ENCODE assay signal across 14 cellular contexts in genomic region chr12:109841356-109841755, GRCh38. TPM values are rescaled to one million over a fixed set of nuclear protein-coding genes. Genes with fewer than 3 reads are reported as not detected.
DNase-seq lines count a peak whose midpoint lies in the region; ATAC-seq and TF ChIP-seq lines count a peak whose summit lies in the region.
"Had no signal": no experiment of that assay in that cellular context is flagged by ENCODE, and none has a peak within 500 bp of the region (broad histone marks: within the 10 kb centered on the region; RNA-seq: fewer than 3 reads in every experiment).

No MANE protein-coding gene starts in this region.

- BruUV-seq in HCT116 (replicated peaks; lab: Mats Ljungman, UMichigan), result no TSS peak

- no peak for TF ChIP-seq RAD21 in HCT116 (IDR thresholded peaks at IDR 0.05; ENCODE audit: low read depth)

- no peak for TF ChIP-seq POLR2A in HCT116 (IDR thresholded peaks at IDR 0.05; ENCODE audit: borderline replicate concordance, extremely low read depth, insufficient read depth, insufficient read length)

- H3F3A ChIP-seq in DOHH2 (ENCODE audit: control insufficient read depth, insufficient read depth), result 0 out of 2 replicates have a peak, but pooled peaks cover 1% of the 10 kb centered on the region

- H3K27me3 Mint-ChIP-seq in WTC11 (ENCODE audit: low read depth) (no peaks in the 10 kb centered on the region; the same call in 1 of the 2 replicates), progenitor cell of endocrine pancreas (no peaks in the 10 kb centered on the region)
- no peaks in the 10 kb centered on the region for H3K27me3 Mint-ChIP-seq in activated CD4-positive, alpha-beta memory T cell treated with anti-CD3 and anti-CD28 coated beads for 36 hours
- peaks cover 1% of the 10 kb centered on the region for H3K27me3 Mint-ChIP-seq in activated CD8-positive, alpha-beta T cell treated with anti-CD3 and anti-CD28 coated beads, Interleukin-2, amount 10 ng/mL, durations not matched to agents 7 days and 5 days (ENCODE audit: low read depth)

- RAD21 ChIA-PET in HCT116 (lab: Charles Lee; ENCODE audit: low non-redundant PET in 1 of 2, low total read pairs in 2 of 2, uncharacterized antibody in 2 of 2, unreplicated experiment in 2 of 2), result no interaction called here

- POLR2A ChIA-PET in HCT116 (lab: Charles Lee) (no interaction called here), WTC11 (lab: Charles Lee) (interaction anchor here (1.1 kb wide), 1 partner anchor 207 kb away, joined by 3 read pairs; the partner anchor contains the start of gene C12orf76)
- POLR2A ChIA-PET in activated CD4-positive, alpha-beta memory T cell treated with anti-CD3 and anti-CD28 coated beads for 36 hours (lab: Charles Lee), result no interaction called here
- POLR2A ChIA-PET in activated CD8-positive, alpha-beta T cell treated with anti-CD3 and anti-CD28 coated beads, Interleukin-2, amount 10 ng/mL, durations not matched to agents 7 days and 5 days (lab: Charles Lee), result no interaction called here

- H3K79me2 ChIP-seq in DOHH2 (ENCODE audit: control insufficient read depth, low read length), result no peaks in the 10 kb centered on the region
- no peaks in the 10 kb centered on the region for H3K79me2 ChIP-seq in HCT116 (ENCODE audit: insufficient read depth, low read length)

- H3K4me1 ChIP-seq in DOHH2 (ENCODE audit: control insufficient read depth, low read length), result peaks cover 9% of the 10 kb centered on the region
- peaks cover 14 to 50% of the 10 kb centered on the region in 2 experiments; a peak in 3 of 4 replicates for H3K4me1 ChIP-seq in HCT116 (ENCODE audit: control insufficient read depth in 1 of 2, insufficient read depth in 2 of 2, low read length in 2 of 2)

- TF ChIP-seq CTCF in DOHH2 (IDR thresholded peaks at IDR 0.05; ENCODE audit: low read depth, low read length, poor library complexity, severe bottlenecking) (peak; percentile 38), HCT116 (IDR thresholded peaks at IDR 0.05 in 2 of 3, conservative IDR thresholded peaks at IDR 0.05 in 1 of 3; ENCODE audit: borderline replicate concordance in 1 of 3, insufficient read depth in 1 of 3, low read depth in 2 of 3, low read length in 2 of 3) (peak in 2 of 3 experiments; percentile 21 to 34; a peak in 2 of 6 replicates), WTC11 (IDR thresholded peaks at IDR 0.05) (no peak), progenitor cell of endocrine pancreas (IDR thresholded peaks at IDR 0.05; ENCODE audit: unreplicated experiment) (peak; percentile 12)

- no peaks in the 10 kb centered on the region; the same call in 1 of the 2 replicates for H3K27me3 ChIP-seq in DOHH2 (ENCODE audit: control insufficient read depth, low read length)
- no peaks in the 10 kb centered on the region for H3K27me3 ChIP-seq in HCT116 (ENCODE audit: insufficient read depth, low read length)

- no peak overlapping the region for H3K27ac ChIP-seq in DOHH2 (ENCODE audit: low read depth, low read length)
- H3K27ac ChIP-seq in HCT116 (ENCODE audit: low read depth, low read length), result no peak overlapping the region
- H3K27ac ChIP-seq: SK-N-MC had no signal

- H3K9me2 ChIP-seq in DOHH2 (replicated peaks; ENCODE audit: control insufficient read depth, low read length), result no peaks in the 10 kb centered on the region
- H3K9me2 ChIP-seq in HCT116 (ENCODE audit: insufficient read depth), result no peaks in the 10 kb centered on the region

- H3K27ac Mint-ChIP-seq in WTC11 (no peak overlapping the region), progenitor cell of endocrine pancreas (no peak overlapping the region)
- no peak overlapping the region for H3K27ac Mint-ChIP-seq in activated CD4-positive, alpha-beta memory T cell treated with anti-CD3 and anti-CD28 coated beads for 36 hours
- no peak overlapping the region for H3K27ac Mint-ChIP-seq in activated CD8-positive, alpha-beta T cell treated with anti-CD3 and anti-CD28 coated beads, Interleukin-2, amount 10 ng/mL, durations not matched to agents 7 days and 5 days
- H3K27ac Mint-ChIP-seq: T-helper 17 cell had no signal

- CTCF ChIA-PET in HCT116 (lab: Charles Lee), result interaction anchor here (1.2 to 1.4 kb wide), 2 partner anchors 12 to 13 kb away, joined by 3 read pairs; no protein-coding TSS in a partner anchor
- CTCF ChIA-PET in WTC11 (lab: Charles Lee), result interaction anchor here (1.1 to 2.0 kb wide), 5 partner anchors 8 to 78 kb away, joined by 3 to 6 read pairs (median 4); partner anchors contain the start of gene TRPV4
- CTCF ChIA-PET in activated CD4-positive, alpha-beta memory T cell treated with anti-CD3 and anti-CD28 coated beads for 36 hours (lab: Charles Lee), result interaction anchor here (7.2 to 7.7 kb wide), 2 partner anchors 16 to 35 kb away, joined by 83 to 92 read pairs; no protein-coding TSS in a partner anchor
- CTCF ChIA-PET in activated CD8-positive, alpha-beta T cell treated with anti-CD3 and anti-CD28 coated beads, Interleukin-2, amount 10 ng/mL, durations not matched to agents 7 days and 5 days (lab: Charles Lee), result interaction anchor here (1.1 to 1.3 kb wide), 3 partner anchors 12 to 36 kb away, joined by 3 to 8 read pairs (median 3); no protein-coding TSS in a partner anchor

- H3K4me1 Mint-ChIP-seq in WTC11 (peaks cover 13% of the 10 kb centered on the region), progenitor cell of endocrine pancreas (ENCODE audit: low read depth) (peaks cover 3% of the 10 kb centered on the region)
- peaks cover 4% of the 10 kb centered on the region for H3K4me1 Mint-ChIP-seq in activated CD4-positive, alpha-beta memory T cell treated with anti-CD3 and anti-CD28 coated beads for 36 hours (ENCODE audit: low read depth)
- H3K4me1 Mint-ChIP-seq in activated CD8-positive, alpha-beta T cell treated with anti-CD3 and anti-CD28 coated beads, Interleukin-2, amount 10 ng/mL, durations not matched to agents 7 days and 5 days (ENCODE audit: low read depth), result peaks cover 10% of the 10 kb centered on the region

- no peaks in the 10 kb centered on the region for H3K9me3 ChIP-seq in DOHH2 (ENCODE audit: control insufficient read depth, insufficient read depth, low read length)
- H3K9me3 ChIP-seq in HCT116 (ENCODE audit: control insufficient read depth in 1 of 2, insufficient read depth in 1 of 2, low read depth in 1 of 2, low read length in 2 of 2), result no peaks in the 10 kb centered on the region

- no peak for DNase-seq in HCT116 (ENCODE audit: low read depth, low spot score)
- no peak for DNase-seq in WTC11 (ENCODE audit: low spot score)
- no peak for DNase-seq in progenitor cell of endocrine pancreas (ENCODE audit: low spot score, unreplicated experiment)
- no peak for DNase-seq in activated CD4-positive, alpha-beta memory T cell treated with anti-CD3 and anti-CD28 coated beads for 36 hours
- no peak for DNase-seq in activated CD8-positive, alpha-beta T cell treated with anti-CD3 and anti-CD28 coated beads, Interleukin-2, amount 10 ng/mL, durations not matched to agents 7 days and 5 days
- DNase-seq: CD4-positive, CD25-positive, alpha-beta regulatory T cell; H7; KG1; NCI-H1105; NCI-H2171; T-helper 17 cell had no signal

- no peak overlapping the region for H3K4me3 Mint-ChIP-seq in WTC11
- H3K4me3 Mint-ChIP-seq in progenitor cell of endocrine pancreas (ENCODE audit: low read depth), result no peak overlapping the region
- no peak overlapping the region for H3K4me3 Mint-ChIP-seq in activated CD4-positive, alpha-beta memory T cell treated with anti-CD3 and anti-CD28 coated beads for 36 hours
- H3K4me3 Mint-ChIP-seq in activated CD8-positive, alpha-beta T cell treated with anti-CD3 and anti-CD28 coated beads, Interleukin-2, amount 10 ng/mL, durations not matched to agents 7 days and 5 days, result no peak overlapping the region
- H3K4me3 Mint-ChIP-seq: CD4-positive, CD25-positive, alpha-beta regulatory T cell; T-helper 17 cell had no signal

- H2AFZ ChIP-seq in HCT116 (ENCODE audit: low read depth, low read length, poor library complexity, severe bottlenecking), result no peak overlapping the region

- H4K20me1 ChIP-seq in DOHH2 (ENCODE audit: control insufficient read depth, insufficient read depth, low read depth, low read length) (no peaks in the 10 kb centered on the region), HCT116 (ENCODE audit: insufficient read depth) (no peaks in the 10 kb centered on the region)

- H3K36me3 Mint-ChIP-seq in WTC11 (no peaks in the 10 kb centered on the region), progenitor cell of endocrine pancreas (ENCODE audit: insufficient read depth) (no peaks in the 10 kb centered on the region)
- H3K36me3 Mint-ChIP-seq in activated CD4-positive, alpha-beta memory T cell treated with anti-CD3 and anti-CD28 coated beads for 36 hours, result no peaks in the 10 kb centered on the region
- H3K36me3 Mint-ChIP-seq in activated CD8-positive, alpha-beta T cell treated with anti-CD3 and anti-CD28 coated beads, Interleukin-2, amount 10 ng/mL, durations not matched to agents 7 days and 5 days (ENCODE audit: low read depth), result no peaks in the 10 kb centered on the region
- H3K36me3 Mint-ChIP-seq: CD4-positive, CD25-positive, alpha-beta regulatory T cell had no signal

- no peaks in the 10 kb centered on the region for H3K9me3 Mint-ChIP-seq in WTC11
- no peaks in the 10 kb centered on the region for H3K9me3 Mint-ChIP-seq in progenitor cell of endocrine pancreas (ENCODE audit: low read depth)
- H3K9me3 Mint-ChIP-seq in activated CD4-positive, alpha-beta memory T cell treated with anti-CD3 and anti-CD28 coated beads for 36 hours, result no peaks in the 10 kb centered on the region
- H3K9me3 Mint-ChIP-seq in activated CD8-positive, alpha-beta T cell treated with anti-CD3 and anti-CD28 coated beads, Interleukin-2, amount 10 ng/mL, durations not matched to agents 7 days and 5 days (ENCODE audit: insufficient read depth), result no peaks in the 10 kb centered on the region

- H3K4me2 ChIP-seq in DOHH2 (ENCODE audit: low read length) (no peak overlapping the region), HCT116 (ENCODE audit: low read length) (no peak overlapping the region; the same call in 1 of the 2 replicates)

- intact Hi-C loops in HCT116 (cut with micrococcal nuclease), result no loop called here
- intact Hi-C loops in activated CD4-positive, alpha-beta memory T cell treated with anti-CD3 and anti-CD28 coated beads for 36 hours (cut with micrococcal nuclease), result no loop called here

- ATAC-seq in HCT116 (no peak), WTC11 (no peak), GM21576 (IDR thresholded peaks at IDR 0.05; ENCODE audit: unreplicated experiment) (no peak)
- ATAC-seq in activated CD8-positive, alpha-beta T cell treated with anti-CD3 and anti-CD28 coated beads, Interleukin-2, amount 10 ng/mL, durations not matched to agents 7 days and 5 days, result no peak
- ATAC-seq: T-helper 17 cell had no signal

- H3K36me3 ChIP-seq in DOHH2 (ENCODE audit: control insufficient read depth, low read length) (no peaks in the 10 kb centered on the region), HCT116 (ENCODE audit: control insufficient read depth in 1 of 2, insufficient read depth in 2 of 2, low read length in 2 of 2) (no peaks in the 10 kb centered on the region)

- no peak overlapping the region for H3K4me3 ChIP-seq in DOHH2 (ENCODE audit: low read length)
- no peak overlapping the region for H3K4me3 ChIP-seq in HCT116 (replicated peaks in 1 of 2; ENCODE audit: low read depth in 1 of 2, low read length in 2 of 2)
- H3K4me3 ChIP-seq: SK-N-MC had no signal

- H3K9ac ChIP-seq in HCT116 (ENCODE audit: low read length), result no peak overlapping the region

RNA-seq across cellular contexts. Expression of gene TRPV4, which starts 8.2 kb away (rescaled TPM):
- total RNA-seq in HCT116 (2021; ENCODE audit: unreplicated experiment), result 0.54 TPM
- 0.30 and 0.36 TPM in 2 replicates for polyA plus RNA-seq in HCT116 (2012)
- total RNA-seq in WTC11 (2021), result 2.9 to 5.4 TPM (median 5.1 TPM) in 3 replicates
- total RNA-seq in progenitor cell of endocrine pancreas, result 5.2 and 7.3 TPM in 2 replicates
- total RNA-seq in activated CD4-positive, alpha-beta memory T cell treated with anti-CD3 and anti-CD28 coated beads for 36 hours, result not detected
- not detected for total RNA-seq in activated CD8-positive, alpha-beta T cell treated with anti-CD3 and anti-CD28 coated beads, Interleukin-2, amount 10 ng/mL, durations not matched to agents 7 days and 5 days
- total RNA-seq: CD4-positive, CD25-positive, alpha-beta regulatory T cell; T-helper 17 cell had no signal
- polyA plus RNA-seq: CD4-positive, CD25-positive, alpha-beta regulatory T cell had no signal

RNA-seq across cellular contexts. Expression of gene GLTP, which starts 39.0 kb away (rescaled TPM):
- total RNA-seq in HCT116 (2021; ENCODE audit: unreplicated experiment), result 26.6 TPM
- 32.5 and 54.4 TPM in 2 replicates for polyA plus RNA-seq in HCT116 (2012)
- 21.6 to 25.8 TPM (median 22.8 TPM) in 3 replicates for total RNA-seq in WTC11 (2021)
- 20.8 and 21.7 TPM in 2 replicates for total RNA-seq in progenitor cell of endocrine pancreas
- 10 to 100 TPM; 20.9 to 21.1 TPM for total RNA-seq in activated CD4-positive, alpha-beta memory T cell treated with anti-CD3 and anti-CD28 coated beads for 36 hours
- 10 to 100 TPM; 19.9 to 20.9 TPM for total RNA-seq in activated CD8-positive, alpha-beta T cell treated with anti-CD3 and anti-CD28 coated beads, Interleukin-2, amount 10 ng/mL, durations not matched to agents 7 days and 5 days

RNA-seq across cellular contexts. Expression of gene TCHP, which starts 58.7 kb away (rescaled TPM):
- total RNA-seq in HCT116 (2021; ENCODE audit: unreplicated experiment) (17.3 TPM), WTC11 (2021) (7.9 to 10.1 TPM (median 10.0 TPM) in 3 replicates), progenitor cell of endocrine pancreas (19.3 and 20.6 TPM in 2 replicates)
- 10.2 and 12.3 TPM in 2 replicates for polyA plus RNA-seq in HCT116 (2012)
- total RNA-seq in activated CD4-positive, alpha-beta memory T cell treated with anti-CD3 and anti-CD28 coated beads for 36 hours, result 10 to 100 TPM; 21.2 to 21.3 TPM
- total RNA-seq in activated CD8-positive, alpha-beta T cell treated with anti-CD3 and anti-CD28 coated beads, Interleukin-2, amount 10 ng/mL, durations not matched to agents 7 days and 5 days, result 10 to 100 TPM; 31.0 to 33.3 TPM
